ENCODE assay signal across 1 cellular context in the genomic region with DNA sequence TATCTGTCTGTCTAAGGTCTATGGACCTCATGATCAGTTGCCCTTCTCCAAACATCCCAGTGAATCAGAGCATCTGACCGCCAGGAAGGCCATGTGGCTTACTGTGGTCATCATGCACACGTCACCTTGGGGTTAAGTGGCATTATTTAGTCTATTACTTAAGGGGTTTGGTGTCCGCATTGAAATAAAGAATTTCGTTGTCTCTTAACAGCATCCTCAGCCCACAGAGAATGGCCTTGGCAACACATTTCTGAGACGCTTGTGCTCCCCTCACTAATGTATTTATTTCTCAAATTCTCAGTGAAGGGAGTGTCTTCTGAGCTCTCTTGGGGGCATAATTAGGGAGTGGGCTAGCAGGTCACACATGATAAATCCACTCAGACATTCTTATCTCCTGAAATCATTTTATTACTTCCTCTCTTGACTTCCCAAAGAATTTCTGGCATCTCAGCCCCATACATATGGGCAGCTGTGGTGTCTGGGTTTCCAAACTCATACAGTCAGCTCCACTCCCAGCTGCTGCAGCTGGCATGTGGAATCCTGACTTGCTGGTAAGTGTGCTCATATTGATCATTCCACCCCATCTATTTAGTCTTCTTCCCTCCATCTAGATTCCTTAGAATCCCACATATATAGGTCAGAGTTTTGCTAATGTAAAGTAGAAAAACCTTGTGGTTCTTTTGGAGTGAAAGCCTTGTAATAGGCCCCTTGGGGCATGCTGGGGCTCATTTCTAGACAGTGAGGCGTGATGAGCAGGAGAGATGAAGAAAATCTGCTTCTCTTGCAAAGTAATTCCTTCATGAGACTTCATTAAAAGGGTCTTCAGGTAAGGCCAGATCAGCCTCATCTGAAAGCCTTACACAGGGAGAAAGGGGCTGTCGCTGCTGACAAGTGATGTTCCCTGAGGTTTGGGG.
TF ChIP-seq lines count a peak whose summit lies in the region.

No MANE protein-coding gene starts in this region.

TF ChIP-seq in IMR-90, 13 proteins besides CTCF, POLR2A, EP300 and RAD21:
- TF ChIP-seq BHLHE40 (IDR thresholded peaks at IDR 0.05; ENCODE audit: low read depth, low read length) (peak; percentile 49; the same call in 1 of the 2 replicates), USF2 (IDR thresholded peaks at IDR 0.05; ENCODE audit: low read depth, low read length) (peak; percentile 86), RCOR1 (IDR thresholded peaks at IDR 0.05; ENCODE audit: insufficient replicate concordance, low read length) (no peak), CHD1 (IDR thresholded peaks at IDR 0.05; ENCODE audit: low read depth, low read length) (no peak), CEBPB (IDR thresholded peaks at IDR 0.05; ENCODE audit: low read depth, low read length) (peak; percentile 59), SMC3 (IDR thresholded peaks at IDR 0.05; ENCODE audit: low read depth, low read length) (no peak), MAFK (IDR thresholded peaks at IDR 0.05; ENCODE audit: low read depth, low read length) (no peak), MAZ (IDR thresholded peaks at IDR 0.05; ENCODE audit: borderline replicate concordance, low read depth, low read length) (peak; percentile 71; the same call in 1 of the 2 replicates), RFX5 (IDR thresholded peaks at IDR 0.05; ENCODE audit: low read depth, low read length) (no peak), NFE2L2 (IDR thresholded peaks at IDR 0.05; ENCODE audit: low read depth, low read length) (no peak), ELK1 (IDR thresholded peaks at IDR 0.05; ENCODE audit: borderline replicate concordance, low read depth, low read length) (no peak), FOS (IDR thresholded peaks at IDR 0.05; ENCODE audit: low read depth, low read length) (peak; percentile 70), MXI1 (IDR thresholded peaks at IDR 0.05; ENCODE audit: borderline replicate concordance, low read depth, low read length) (0 out of 2 replicates have a peak, but pooled peaks have one; percentile 20)
